17 cellular contexts compared by ENCODE assay signal in the genomic region with DNA sequence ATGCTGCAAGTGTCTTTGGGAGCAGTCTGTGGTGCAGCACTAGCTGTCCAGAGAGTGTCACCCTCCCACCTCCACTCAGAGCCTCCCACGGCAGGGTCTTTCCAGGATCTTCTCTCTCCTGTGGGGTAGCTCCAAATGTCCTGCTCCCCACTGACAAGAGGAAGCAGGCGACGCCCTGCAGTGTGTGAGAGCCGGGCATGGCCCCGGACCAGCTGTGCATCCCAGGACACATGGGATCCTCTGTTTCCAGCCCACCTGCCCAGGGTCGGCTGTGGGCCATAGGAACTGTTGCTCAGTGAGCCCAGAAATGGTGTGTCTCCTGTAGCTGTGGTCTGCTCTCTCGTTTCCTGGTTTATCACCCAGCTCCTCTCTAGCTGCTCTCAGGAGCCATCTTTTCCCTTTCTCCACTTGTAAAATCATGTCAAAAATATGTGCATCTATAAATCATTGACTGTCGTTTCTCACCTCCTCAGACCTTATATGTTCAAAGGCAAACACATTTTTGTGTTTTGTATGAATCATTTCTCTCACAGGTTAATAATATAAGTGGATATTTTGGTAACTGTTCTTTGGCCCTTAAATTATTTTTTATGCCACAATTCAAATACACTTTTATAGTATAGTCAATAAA.
DNase-seq lines count a peak whose midpoint lies in the region; FAIRE-seq and TF ChIP-seq lines count a peak whose summit lies in the region.
"Had no signal": no experiment of that assay in that cellular context is flagged by ENCODE, and none has a peak within 500 bp of the region (broad histone marks: within the 10 kb centered on the region; RNA-seq: fewer than 3 reads in every experiment).

No MANE protein-coding gene starts in this region.

- no peak overlapping the region for H3K9ac ChIP-seq in mesendoderm (ENCODE audit: low read length)
- H3K9ac ChIP-seq: KMS-11 had no signal

- no peaks in the 10 kb centered on the region for H3K79me2 ChIP-seq in mesendoderm (ENCODE audit: control insufficient read depth, insufficient read depth, low read length)

- H3K56ac ChIP-seq in mesendoderm (ENCODE audit: low read length), result no peak overlapping the region

- whole genome bisulfite sequencing in mesendoderm (ENCODE audit: extremely low coverage, insufficient coverage, low lambda C conversion rate), result no CpG with 5 or more reads among the region's 8 CpGs

- no peaks in the 10 kb centered on the region for H3K79me1 ChIP-seq in mesendoderm (ENCODE audit: low read length)

- no peak overlapping the region for H3K23ac ChIP-seq in mesendoderm (ENCODE audit: low read length)

- H2BK15ac ChIP-seq in mesendoderm (replicated peaks; ENCODE audit: low read depth), result no peak overlapping the region

- no peak overlapping the region for H3K27ac ChIP-seq in mesendoderm (ENCODE audit: low read depth, low read length)
- H3K27ac ChIP-seq: C4-2B, KMS-11 had no signal

- H4K5ac ChIP-seq in mesendoderm (ENCODE audit: low read length), result no peak overlapping the region

- H3K18ac ChIP-seq in mesendoderm (ENCODE audit: low read length), result no peak overlapping the region

- TF ChIP-seq CTCF in bronchial epithelial cell (IDR thresholded peaks at IDR 0.05; ENCODE audit: insufficient read depth, low read length, severe bottlenecking), result no peak

- H3K36me3 ChIP-seq in bronchial epithelial cell (ENCODE audit: control insufficient read depth, insufficient read depth, low read length), result no peaks in the 10 kb centered on the region
- H3K36me3 ChIP-seq in mesendoderm (ENCODE audit: control insufficient read depth, insufficient read depth, low read length), result no peaks in the 10 kb centered on the region

- in situ Hi-C loops in Caki2 (cut with HindIII; ENCODE audit: low pct_unique_long_range_greater_than_20kb, low sequenced_read_pairs), result no loop called here

- H3K4me1 ChIP-seq in mesendoderm (ENCODE audit: control insufficient read depth, low read depth, low read length), result no peaks in the 10 kb centered on the region

- H3K4me3 ChIP-seq in bronchial epithelial cell (ENCODE audit: low read depth, low read length) (no peak overlapping the region), mesendoderm (ENCODE audit: low read length) (no peak overlapping the region)

- H3K4me2 ChIP-seq in mesendoderm (ENCODE audit: low read length), result no peak overlapping the region
- H3K4me2 ChIP-seq: KMS-11 had no signal

- H3K4ac ChIP-seq in mesendoderm (ENCODE audit: low read depth, low read length), result no peak overlapping the region

- no peak overlapping the region for H2BK120ac ChIP-seq in mesendoderm (ENCODE audit: low read depth, low read length)

- no peak for FAIRE-seq in bronchial epithelial cell (lab: Jason Lieb, UNC)

- H2AK5ac ChIP-seq in mesendoderm (ENCODE audit: low read length), result no peak overlapping the region

- no peak overlapping the region for H4K8ac ChIP-seq in mesendoderm (ENCODE audit: low read depth, low read length)

- no peak overlapping the region for H2BK5ac ChIP-seq in mesendoderm (ENCODE audit: low read length)

- no peaks in the 10 kb centered on the region for H3K27me3 ChIP-seq in bronchial epithelial cell (ENCODE audit: control insufficient read depth, insufficient read depth, low read length)
- H3K27me3 ChIP-seq in mesendoderm (ENCODE audit: insufficient read depth, low read length, poor library complexity), result no peaks in the 10 kb centered on the region

- DNase-seq in Caki2 (ENCODE audit: low read depth), result peak; percentile 11
- DNase-seq in HK-2 (ENCODE audit: unreplicated experiment), result peak; percentile 6
- DNase-seq in bronchial epithelial cell (ENCODE audit: low read depth), result peak; percentile 13
- DNase-seq in kidney tubule cell (ENCODE audit: low spot score), result peak; percentile 90
- no peak for DNase-seq in retina
- DNase-seq in mesendoderm, result no peak
- DNase-seq in NK-92 (lab: John Stamatoyannopoulos, UW; ENCODE audit: unreplicated experiment), result no peak
- DNase-seq: AML-193, DMS79 treated with DMSO at 0.1 percent for 48 hours, NCI-H1417 treated with DMSO at 0.1 percent for 48 hours, NCI-H187 treated with DMSO at 0.1 percent for 48 hours, NCI-H2227 treated with DMSO at 0.1 percent for 48 hours, NCI-H510A treated with DMSO at 0.1 percent for 48 hours, NCI-H774, Right ventricle myocardium superior had no signal

Comparison
In these comparisons a context has a peak if more than half of its experiments do, and no peak if none do; other contexts are left out.
1. DNase-seq: peak in Caki2 (single experiment), HK-2 (single experiment), bronchial epithelial cell (single experiment) and kidney tubule cell (single experiment); none in retina (single experiment), mesendoderm (single experiment) and NK-92 (single experiment).